Comparison of ENCODE assay signal across 8 cellular contexts in the genomic region with DNA sequence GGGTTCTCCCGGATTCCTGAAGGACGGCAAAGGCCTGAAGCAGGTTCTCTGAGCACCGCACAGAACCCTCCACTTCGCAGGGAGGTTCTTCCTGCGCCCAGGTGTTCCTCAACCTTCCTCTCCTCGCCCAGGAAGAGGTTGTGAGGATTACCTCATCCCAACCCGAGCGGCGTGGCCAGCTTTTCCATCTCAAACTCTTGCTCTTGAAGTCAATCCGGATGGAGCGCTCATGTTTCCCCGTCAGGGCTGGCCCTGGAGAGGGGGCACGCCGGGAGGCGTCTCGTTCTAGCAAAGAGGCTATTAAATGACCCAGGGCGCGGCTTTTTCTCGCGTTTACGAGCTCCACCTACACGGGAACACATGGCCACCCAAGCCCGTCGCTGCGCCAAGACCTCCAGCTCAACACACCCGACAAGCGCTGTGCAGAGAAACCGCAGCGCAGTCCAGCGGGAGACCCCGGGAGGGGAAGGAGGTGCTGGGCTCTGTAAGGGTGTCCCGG. TPM values are rescaled to one million over a fixed set of nuclear protein-coding genes. Genes with fewer than 3 reads are reported as not detected.
DNase-seq lines count a peak whose midpoint lies in the region; ATAC-seq, FAIRE-seq and TF ChIP-seq lines count a peak whose summit lies in the region.

No MANE protein-coding gene starts in this region.

- CTCF ChIA-PET in CD4-positive, alpha-beta memory T cell (lab: Charles Lee; ENCODE audit: partially characterized antibody), result interaction anchor here (1.0 to 2.1 kb wide), 5 partner anchors 20 to 151 kb away, joined by 3 to 6 read pairs (median 4); no protein-coding TSS in a partner anchor

- peaks cover 4% of the 10 kb centered on the region for H3K36me3 ChIP-seq in CD4-positive, alpha-beta memory T cell (ENCODE audit: insufficient read depth, low read length)
- peaks cover 10% of the 10 kb centered on the region for H3K36me3 ChIP-seq in osteoblast (ENCODE audit: insufficient read depth, low read length)

- H3K9me3 Mint-ChIP-seq in CD4-positive, alpha-beta memory T cell, result no peaks in the 10 kb centered on the region
- no peaks in the 10 kb centered on the region for H3K9me3 Mint-ChIP-seq in activated naive CD4-positive, alpha-beta T cell treated with anti-CD3 and anti-CD28 coated beads, Interleukin-2, amount 50 U/mL, for 72 hours

- H3K4me3 ChIP-seq in CD4-positive, alpha-beta memory T cell (ENCODE audit: low read length in 2 of 2), result peak overlapping the region; percentile 94 to 99
- peak overlapping the region; percentile 82 for H3K4me3 ChIP-seq in osteoblast (ENCODE audit: insufficient read depth, low read length)

- peaks cover 4 to 20% of the 10 kb centered on the region in 2 donors for H3K36me3 Mint-ChIP-seq in CD4-positive, alpha-beta memory T cell
- H3K36me3 Mint-ChIP-seq in activated naive CD4-positive, alpha-beta T cell treated with anti-CD3 and anti-CD28 coated beads, Interleukin-2, amount 50 U/mL, for 72 hours, result peaks cover 19% of the 10 kb centered on the region in 2 donors

- peaks cover 35% of the 10 kb centered on the region for H4K20me1 ChIP-seq in osteoblast (ENCODE audit: insufficient read depth, low read length)

- ATAC-seq in HG03457 (IDR thresholded peaks at IDR 0.05; ENCODE audit: unreplicated experiment) (peak; percentile 13), Right ventricle myocardium inferior (peak; percentile 49)
- ATAC-seq in activated naive CD4-positive, alpha-beta T cell treated with anti-CD3 and anti-CD28 coated beads, Interleukin-2, amount 50 U/mL, for 72 hours, result peak in 1 of 2 donors; percentile 44

- intact Hi-C loops in CD4-positive, alpha-beta memory T cell (cut with micrococcal nuclease), result loop anchor here (1.0 to 5.0 kb wide), 4 partner anchors 42 to 1061 kb away; a partner anchor contains a TSS
- intact Hi-C loops in Right ventricle myocardium inferior (cut with DNase I), result loop anchor here (5.0 kb wide), 1 partner anchor 41 kb away; no protein-coding TSS in a partner anchor

- no peaks in the 10 kb centered on the region for H3K9me3 ChIP-seq in CD4-positive, alpha-beta memory T cell (ENCODE audit: control insufficient read depth in 1 of 2, low read length in 2 of 2)
- no peaks in the 10 kb centered on the region for H3K9me3 ChIP-seq in osteoblast (ENCODE audit: low read depth, low read length)

- H3K27ac Mint-ChIP-seq in CD4-positive, alpha-beta memory T cell, result peak overlapping the region; percentile 89 to 97 (median 96)
- peak overlapping the region; percentile 92 to 94 for H3K27ac Mint-ChIP-seq in activated naive CD4-positive, alpha-beta T cell treated with anti-CD3 and anti-CD28 coated beads, Interleukin-2, amount 50 U/mL, for 72 hours

- H3K27me3 Mint-ChIP-seq in CD4-positive, alpha-beta memory T cell, result no peaks in the 10 kb centered on the region

- no peak for TF ChIP-seq CTCF in osteoblast (IDR thresholded peaks at IDR 0.05; ENCODE audit: extremely low read depth, low read depth, low read length)

- POLR2A ChIA-PET in CD4-positive, alpha-beta memory T cell (lab: Charles Lee; ENCODE audit: partially characterized antibody), result interaction anchor here (0.9 to 2.7 kb wide), 19 partner anchors 10 to 1346 kb away, joined by 3 to 34 read pairs (median 5); a partner anchor contains a TSS

- peaks cover 49% of the 10 kb centered on the region for H3K79me2 ChIP-seq in osteoblast (ENCODE audit: insufficient read depth, low read length)

- peak overlapping the region; percentile 94 to 99 (median 97) for H3K4me3 Mint-ChIP-seq in CD4-positive, alpha-beta memory T cell

- peaks cover 16 to 44% (median 33%) of the 10 kb centered on the region in 4 donors for H3K4me1 Mint-ChIP-seq in CD4-positive, alpha-beta memory T cell

- peak overlapping the region; percentile 86 for H3K27ac ChIP-seq in CD4-positive, alpha-beta memory T cell (ENCODE audit: low read depth, low read length)
- peak overlapping the region; percentile 82 for H3K27ac ChIP-seq in osteoblast (ENCODE audit: low read depth, low read length)

- H3K4me2 ChIP-seq in osteoblast (ENCODE audit: insufficient read depth, low read length), result peak overlapping the region; percentile 98

- no peak for DNase-seq in CD4-positive, alpha-beta memory T cell
- no peak for DNase-seq in GM19239 (ENCODE audit: insufficient read length, low spot score)
- DNase-seq in NCI-H446 (lab: John Stamatoyannopoulos, UW), result peak; percentile 76 to 89
- DNase-seq in activated naive CD4-positive, alpha-beta T cell treated with anti-CD3 and anti-CD28 coated beads, Interleukin-2, amount 50 U/mL, for 72 hours (ENCODE audit: low spot score in 2 of 2), result no peak
- peak; percentile 92 for DNase-seq in Right ventricle myocardium inferior (ENCODE audit: missing footprints)
- peak; percentile 76 for DNase-seq in osteoblast (ENCODE audit: insufficient read length, low spot score, missing footprints)
- DNase-seq in cortex of kidney (lab: John Stamatoyannopoulos, UW), result no peak

- FAIRE-seq in GM19239 (lab: Jason Lieb, UNC), result peak; percentile 42

- H3K27me3 ChIP-seq in CD4-positive, alpha-beta memory T cell (ENCODE audit: insufficient read depth, low read length), result no peaks in the 10 kb centered on the region
- no peaks in the 10 kb centered on the region for H3K27me3 ChIP-seq in osteoblast (ENCODE audit: insufficient read depth, low read length)

- H2AFZ ChIP-seq in osteoblast (ENCODE audit: low read length), result peak overlapping the region; percentile 99

- peaks cover 38% of the 10 kb centered on the region for H3K4me1 ChIP-seq in CD4-positive, alpha-beta memory T cell (ENCODE audit: insufficient read depth, low read length)
- peaks cover 9% of the 10 kb centered on the region for H3K4me1 ChIP-seq in osteoblast (ENCODE audit: insufficient read depth, low read length)

RNA-seq across cellular contexts. Expression of a gene that starts 0.6 kb away (rescaled TPM):
- 10 to 100 TPM; 67.8 to 77.2 TPM for total RNA-seq in CD4-positive, alpha-beta memory T cell
- 100 to 1,000 TPM; 106 to 108 TPM for polyA plus RNA-seq in CD4-positive, alpha-beta memory T cell
- 10 to 100 TPM; 83.1 to 90.1 TPM for total RNA-seq in activated naive CD4-positive, alpha-beta T cell treated with anti-CD3 and anti-CD28 coated beads, Interleukin-2, amount 50 U/mL, for 72 hours
- total RNA-seq in Right ventricle myocardium inferior, result 96.7 TPM
- total RNA-seq in osteoblast, result 128 and 151 TPM in 2 replicates

RNA-seq across cellular contexts. Expression of a gene that starts 51.0 kb away (rescaled TPM):
- 1 to 10 TPM; 4.1 to 5.1 TPM for total RNA-seq in CD4-positive, alpha-beta memory T cell
- 1 to 10 TPM in 1 of 2 donors, under 1 TPM in 1; 0.46 to 2.8 TPM for polyA plus RNA-seq in CD4-positive, alpha-beta memory T cell
- 1 to 10 TPM in 1 of 2 donors, under 1 TPM in 1; 0.48 to 6.7 TPM for total RNA-seq in activated naive CD4-positive, alpha-beta T cell treated with anti-CD3 and anti-CD28 coated beads, Interleukin-2, amount 50 U/mL, for 72 hours
- total RNA-seq in Right ventricle myocardium inferior, result 3.1 TPM
- 14.4 and 17.0 TPM in 2 replicates for total RNA-seq in osteoblast

Comparison
In these comparisons a context has a peak if more than half of its experiments do, and no peak if none do; other contexts are left out.
1. DNase-seq: peak in NCI-H446 (2 of 2), Right ventricle myocardium inferior (single experiment) and osteoblast (single experiment); none in CD4-positive, alpha-beta memory T cell (0 of 5), GM19239 (single experiment), activated naive CD4-positive, alpha-beta T cell treated with anti-CD3 and anti-CD28 coated beads, Interleukin-2, amount 50 U/mL, for 72 hours (0 of 2) and cortex of kidney (single experiment).